In genomic region chr7:36391436-36392198, GRCh38 we compare ENCODE assay signal across 8 cellular contexts. TPM values are rescaled to one million over a fixed set of nuclear protein-coding genes. Genes with fewer than 3 reads are reported as not detected.
A peak's percentile ranks its signal among the peaks of the same experiment; 100 is the strongest.
DNase-seq lines count a peak whose midpoint lies in the region; ATAC-seq, FAIRE-seq and TF ChIP-seq lines count a peak whose summit lies in the region.

No MANE protein-coding gene starts in this region.

- 0 out of 2 replicates have a peak overlapping the region, but pooled peaks have one; percentile 0 for H2AFZ ChIP-seq in Karpas-422 (ENCODE audit: low read length)

- peaks cover 17% of the 10 kb centered on the region for H3K4me1 ChIP-seq in Karpas-422 (ENCODE audit: low read length)
- peaks cover 35% of the 10 kb centered on the region for H3K4me1 ChIP-seq in adipocyte (ENCODE audit: control insufficient read depth, insufficient read depth, low read length)

- peaks cover 69% of the 10 kb centered on the region for H3K79me2 ChIP-seq in Karpas-422 (ENCODE audit: low read length)

- peaks cover 40% of the 10 kb centered on the region for H3K36me3 ChIP-seq in Karpas-422 (ENCODE audit: insufficient read depth, low read length)
- no peaks in the 10 kb centered on the region for H3K36me3 ChIP-seq in adipocyte (ENCODE audit: control insufficient read depth, insufficient read depth, low read length, severe bottlenecking)

- H3K4me3 ChIP-seq in Karpas-422 (ENCODE audit: low read length) (peak overlapping the region; percentile 92), adipocyte (ENCODE audit: low read length) (no peak overlapping the region)

- peaks cover 22% of the 10 kb centered on the region for H3K9me3 ChIP-seq in Karpas-422 (ENCODE audit: low read length)
- no peaks in the 10 kb centered on the region for H3K9me3 ChIP-seq in adipocyte (ENCODE audit: control insufficient read depth, low read length)

- no peaks in the 10 kb centered on the region for H3K27me3 ChIP-seq in Karpas-422 (ENCODE audit: low read length)
- H3K27me3 ChIP-seq in adipocyte (replicated peaks; ENCODE audit: control insufficient read depth, insufficient read depth, low read length) = no peaks in the 10 kb centered on the region

- H3K4me3 Mint-ChIP-seq in neural crest cell = peak overlapping the region; percentile 87

- TF ChIP-seq CTCF in neural crest cell (conservative IDR thresholded peaks at IDR 0.05) = no peak

- H3K9ac ChIP-seq in Karpas-422 (ENCODE audit: low read length) = peak overlapping the region; percentile 89
- peak overlapping the region; percentile 79 for H3K9ac ChIP-seq in adipocyte (ENCODE audit: low read length)

- DNase-seq in NCI-H1694 treated with DMSO at 0.1 percent for 48 hours (lab: John Stamatoyannopoulos, UW) = peak; percentile 6
- DNase-seq in NCI-H1694 (lab: John Stamatoyannopoulos, UW) = no peak
- peak; percentile 46 for DNase-seq in Karpas-422
- DNase-seq in adipocyte (ENCODE audit: low read depth) = no peak
- DNase-seq in neural crest cell (ENCODE audit: low read depth, low spot score) = no peak
- DNase-seq in activated effector memory CD4-positive, alpha-beta T cell treated with Interleukin-2 at 50 U/mL for 16 hours = no peak
- DNase-seq in HTR-8/SVneo (ENCODE audit: insufficient read length, low spot score) = no peak

- FAIRE-seq in HTR-8/SVneo (lab: Jason Lieb, UNC) = no peak

- H3K9me3 Mint-ChIP-seq in neural crest cell = no peaks in the 10 kb centered on the region

- no peaks in the 10 kb centered on the region for H3K27me3 Mint-ChIP-seq in neural crest cell (ENCODE audit: low read depth)

- no peaks in the 10 kb centered on the region for H4K20me1 ChIP-seq in Karpas-422 (ENCODE audit: insufficient read depth, low read depth, low read length)

- ATAC-seq in GM21447 (IDR thresholded peaks at IDR 0.05; ENCODE audit: unreplicated experiment) = peak; percentile 40

- peak overlapping the region; percentile 89 for H3K4me2 ChIP-seq in Karpas-422 (ENCODE audit: low read depth, low read length, poor library complexity, severe bottlenecking)

- peaks cover 9% of the 10 kb centered on the region for H3K36me3 Mint-ChIP-seq in neural crest cell (ENCODE audit: low read depth)

- H3K27ac Mint-ChIP-seq in neural crest cell (ENCODE audit: unreplicated experiment) = no peak overlapping the region

- peaks cover 49% of the 10 kb centered on the region for H3K4me1 Mint-ChIP-seq in neural crest cell

- no peaks in the 10 kb centered on the region for H3K9me2 ChIP-seq in Karpas-422 (replicated peaks; ENCODE audit: insufficient read depth, low read length)

- H3K27ac ChIP-seq in Karpas-422 (ENCODE audit: low read length) = peak overlapping the region; percentile 75

RNA-seq across cellular contexts. Expression of gene ANLN, which starts 2.0 kb away (rescaled TPM):
- total RNA-seq in Karpas-422 (2014; rRNA removed; shearing (Covaris generic); ENCODE audit: low replicate concordance) = 23.1 and 27.5 TPM in 2 replicates
- total RNA-seq in neural crest cell = 85.5 and 87.1 TPM in 2 replicates

Comparison
In these comparisons a context has a peak if more than half of its experiments do, and no peak if none do; other contexts are left out.
1. DNase-seq: peak in NCI-H1694 treated with DMSO at 0.1 percent for 48 hours (single experiment) and Karpas-422 (single experiment); none in NCI-H1694 (single experiment), adipocyte (single experiment), neural crest cell (single experiment), activated effector memory CD4-positive, alpha-beta T cell treated with Interleukin-2 at 50 U/mL for 16 hours (single experiment) and HTR-8/SVneo (single experiment).